ENCODE assay signal across 1 cellular context in the genomic region with DNA sequence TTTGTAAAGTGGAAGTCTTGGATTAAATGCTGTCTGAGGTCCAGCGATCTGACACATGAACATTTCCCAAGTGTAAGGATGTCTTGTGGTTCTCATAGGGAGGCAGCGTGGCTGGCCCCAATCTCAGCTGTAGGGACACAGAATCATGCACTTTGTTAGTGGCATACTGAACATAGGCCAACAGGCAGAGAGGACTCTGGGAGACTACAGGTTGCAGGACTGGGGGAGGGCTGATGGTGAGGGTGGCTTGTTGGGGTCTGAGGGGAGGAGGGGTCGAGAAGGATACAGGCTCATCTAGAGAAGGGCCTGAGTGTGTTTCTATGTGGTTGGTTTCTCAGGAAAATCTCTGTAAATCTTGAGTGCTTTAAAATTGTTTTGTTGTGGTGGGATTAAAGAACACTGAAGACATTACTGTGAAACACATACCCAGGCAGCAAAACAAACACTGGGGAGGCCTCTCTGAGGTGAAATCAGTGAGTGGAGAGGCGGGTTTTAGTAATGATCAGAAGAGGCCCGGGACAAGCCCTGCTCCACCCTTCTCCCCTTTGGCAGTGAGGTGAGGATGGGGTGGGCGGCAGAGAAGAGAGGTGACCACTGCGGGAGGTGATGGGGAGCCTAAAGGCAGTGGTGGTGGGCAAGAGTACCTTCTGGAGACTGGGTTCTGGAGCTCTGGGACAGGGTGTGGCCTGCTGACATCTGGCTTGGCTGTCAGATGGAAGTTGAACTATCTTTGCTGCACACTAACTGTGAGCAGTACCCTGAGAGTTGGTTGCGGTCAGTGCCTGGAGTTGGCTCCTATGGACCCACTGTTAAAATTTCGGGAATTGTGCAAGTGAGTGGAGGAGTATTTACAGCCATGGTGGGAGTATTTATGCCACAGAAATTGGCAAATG.
TF ChIP-seq lines count a peak whose summit lies in the region.

No MANE protein-coding gene starts in this region.

TF ChIP-seq in HEK293, 187 proteins besides CTCF, POLR2A, EP300 and RAD21 (continued from another document):
- TF ChIP-seq, protein P1, sequence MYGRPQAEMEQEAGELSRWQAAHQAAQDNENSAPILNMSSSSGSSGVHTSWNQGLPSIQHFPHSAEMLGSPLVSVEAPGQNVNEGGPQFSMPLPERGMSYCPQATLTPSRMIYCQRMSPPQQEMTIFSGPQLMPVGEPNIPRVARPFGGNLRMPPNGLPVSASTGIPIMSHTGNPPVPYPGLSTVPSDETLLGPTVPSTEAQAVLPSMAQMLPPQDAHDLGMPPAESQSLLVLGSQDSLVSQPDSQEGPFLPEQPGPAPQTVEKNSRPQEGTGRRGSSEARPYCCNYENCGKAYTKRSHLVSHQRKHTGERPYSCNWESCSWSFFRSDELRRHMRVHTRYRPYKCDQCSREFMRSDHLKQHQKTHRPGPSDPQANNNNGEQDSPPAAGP (tag by site-specific recombination; IDR thresholded peaks at IDR 0.05): no peak
